In genomic region chr20:373171-373890, GRCh38 we compare ENCODE assay signal across 9 cellular contexts. TPM values are rescaled to one million over a fixed set of nuclear protein-coding genes. Genes with fewer than 3 reads are reported as not detected.
A peak's percentile ranks its signal among the peaks of the same experiment; 100 is the strongest.
DNase-seq lines count a peak whose midpoint lies in the region; ATAC-seq, FAIRE-seq and TF ChIP-seq lines count a peak whose summit lies in the region.
"Had no signal": no experiment of that assay in that cellular context is flagged by ENCODE, and none has a peak within 500 bp of the region (broad histone marks: within the 10 kb centered on the region; RNA-seq: fewer than 3 reads in every experiment).

No MANE protein-coding gene starts in this region.

- peaks cover 14% of the 10 kb centered on the region for H3K4me1 ChIP-seq in GM23248 (ENCODE audit: insufficient read depth)
- peaks cover 52% of the 10 kb centered on the region for H3K4me1 ChIP-seq in endothelial cell of umbilical vein (ENCODE audit: control insufficient read depth, extremely low read depth, insufficient read depth, low read length)
- H3K4me1 ChIP-seq in neuronal stem cell (ENCODE audit: control insufficient read depth in 2 of 2, insufficient read depth in 1 of 2, low read depth in 1 of 2, low read length in 2 of 2): peaks cover 2 to 4% of the 10 kb centered on the region in 2 donors

- no peaks in the 10 kb centered on the region; the same call in 1 of the 2 replicates for H3F3A ChIP-seq in GM23248 (ENCODE audit: insufficient read depth)

- H2BK12ac ChIP-seq in neuronal stem cell (ENCODE audit: low read length): no peak overlapping the region

- CTCF ChIA-PET in endothelial cell of umbilical vein (lab: Charles Lee): interaction anchor here (1.8 to 5.8 kb wide), 4 partner anchors 7 to 58 kb away, joined by 7 to 41 read pairs (median 24); partner anchors contain the start of gene TRIB3

- BruUV-seq in endothelial cell of umbilical vein (replicated peaks; lab: Mats Ljungman, UMichigan): TSS peak; percentile 23

- no peaks in the 10 kb centered on the region for H3K9me3 ChIP-seq in GM23248 (ENCODE audit: low read depth)
- no peaks in the 10 kb centered on the region for H3K9me3 ChIP-seq in endothelial cell of umbilical vein (replicated peaks; ENCODE audit: control insufficient read depth, insufficient read depth, low read length)
- H3K9me3 ChIP-seq in neuronal stem cell (replicated peaks in 1 of 2; ENCODE audit: control insufficient read depth in 2 of 2, insufficient read depth in 1 of 2, low read depth in 1 of 2, low read length in 2 of 2): no peaks in the 10 kb centered on the region
- H3K9me3 ChIP-seq: thoracic aorta had no signal

- H2BK15ac ChIP-seq in neuronal stem cell (ENCODE audit: low read length): no peak overlapping the region

- TF ChIP-seq POLR2A in endothelial cell of umbilical vein (IDR thresholded peaks at IDR 0.05; ENCODE audit: low read depth, low read length): peak; percentile 64

- no peak overlapping the region for H2BK5ac ChIP-seq in neuronal stem cell (ENCODE audit: low read length)

- H2AFZ ChIP-seq in GM23248: no peak overlapping the region
- H2AFZ ChIP-seq in endothelial cell of umbilical vein (ENCODE audit: low read depth, low read length): peak overlapping the region; percentile 8
- peak overlapping the region; percentile 44 for H2AFZ ChIP-seq in neuronal stem cell (ENCODE audit: low read length)

- intact Hi-C loops in endothelial cell of umbilical vein (cut with micrococcal nuclease): loop anchor here (1.0 to 5.0 kb wide), 5 partner anchors 8 to 1439 kb away; no protein-coding TSS in a partner anchor

- peak; percentile 83 for DNase-seq in GM23248
- peak; percentile 98 for DNase-seq in OCI-M1 (lab: John Stamatoyannopoulos, UW)
- DNase-seq in endothelial cell of umbilical vein (ENCODE audit: low read depth, low spot score): peak; percentile 89
- no peak for DNase-seq in neuronal stem cell (ENCODE audit: low spot score)
- DNase-seq in DMS114 treated with DMSO at 0.1 percent for 48 hours (lab: John Stamatoyannopoulos, UW; ENCODE audit: unreplicated experiment): no peak
- DNase-seq in stimulated activated CD4-positive, alpha-beta T cell treated with anti-CD3 and anti-CD28 coated beads, Interleukin-2, amount 100 ng/mL, for 48 hours: no peak
- no peak for DNase-seq in DMS153 (lab: John Stamatoyannopoulos, UW)

- in situ Hi-C loops in GM23248 (cut with MboI): no loop called here

- WGBS in GM23248 (ENCODE audit: low coverage in 1 of 2, low lambda C conversion rate in 2 of 2, missing lambda C conversion rate in 2 of 2), 2 experiments: 72 to 77% methylated on average over 9 of the region's 9 CpGs
- no CpG with 5 or more reads among the region's 9 CpGs for WGBS in neuronal stem cell (ENCODE audit: extremely low coverage in 2 of 2, insufficient read length in 2 of 2, insufficient replicate concordance in 1 of 2), 2 donors

- POLR2A ChIA-PET in endothelial cell of umbilical vein (lab: Charles Lee): interaction anchor here (3.1 kb wide), 1 partner anchor 10 kb away, joined by 13 read pairs; no protein-coding TSS in a partner anchor

- peak overlapping the region; percentile 46; the same call in 1 of the 2 replicates for H3K27ac ChIP-seq in GM23248
- peak overlapping the region; percentile 82 for H3K27ac ChIP-seq in endothelial cell of umbilical vein (ENCODE audit: insufficient read depth, low read depth, low read length)
- no peak overlapping the region for H3K27ac ChIP-seq in neuronal stem cell (replicated peaks; ENCODE audit: low read length)
- H3K27ac ChIP-seq: thoracic aorta had no signal

- no peak overlapping the region for H3K14ac ChIP-seq in neuronal stem cell (ENCODE audit: low read length)

- H3K79me1 ChIP-seq in neuronal stem cell (ENCODE audit: low read depth, low read length): no peaks in the 10 kb centered on the region

- H4K91ac ChIP-seq in neuronal stem cell (ENCODE audit: low read depth, low read length, poor library complexity): no peak overlapping the region

- no peak overlapping the region for H3K18ac ChIP-seq in neuronal stem cell (ENCODE audit: low read length)

- no peaks in the 10 kb centered on the region for H3K9me2 ChIP-seq in GM23248 (ENCODE audit: insufficient read depth)

- H2BK120ac ChIP-seq in neuronal stem cell (ENCODE audit: low read depth, low read length): no peak overlapping the region

- peak; percentile 96 for FAIRE-seq in endothelial cell of umbilical vein (lab: Jason Lieb, UNC)

- ATAC-seq in activated CD4-positive, CD25-positive, alpha-beta regulatory T cell treated with anti-CD3 and anti-CD28 coated beads, Interleukin-2, amount 50 U/mL, for 24 hours: no peak

- TF ChIP-seq CTCF in endothelial cell of umbilical vein (IDR thresholded peaks at IDR 0.05; ENCODE audit: extremely low read depth in 1 of 2, insufficient read depth in 1 of 2, low read depth in 1 of 2, low read length in 2 of 2): no peak

- no peaks in the 10 kb centered on the region for H3K9me1 ChIP-seq in endothelial cell of umbilical vein (replicated peaks; ENCODE audit: control insufficient read depth, extremely low read depth, insufficient read depth, low read length)

- no peak overlapping the region for H3K23ac ChIP-seq in neuronal stem cell (ENCODE audit: low read depth, low read length, poor library complexity)

- H3K9ac ChIP-seq in GM23248 (no peak overlapping the region), endothelial cell of umbilical vein (replicated peaks; ENCODE audit: extremely low read depth, insufficient read depth, low read length) (peak overlapping the region; percentile 61), neuronal stem cell (ENCODE audit: low read depth, low read length, poor library complexity) (no peak overlapping the region)

- dilution Hi-C loops in endothelial cell of umbilical vein (cut with MboI; ENCODE audit: extremely low pct_ligation_motif_present, low sequenced_read_pairs): no loop called here

- H4K20me1 ChIP-seq in GM23248 (ENCODE audit: insufficient read depth) (no peaks in the 10 kb centered on the region), endothelial cell of umbilical vein (replicated peaks; ENCODE audit: control insufficient read depth, extremely low read depth, insufficient read depth, low read length) (no peaks in the 10 kb centered on the region)

- H2AK5ac ChIP-seq in neuronal stem cell (ENCODE audit: low read depth, low read length): no peak overlapping the region

- H3K4ac ChIP-seq in neuronal stem cell (ENCODE audit: low read length): no peak overlapping the region

- H3K4me3 ChIP-seq in GM23248: no peak overlapping the region
- no peak overlapping the region for H3K4me3 ChIP-seq in endothelial cell of umbilical vein (replicated peaks in 1 of 3; ENCODE audit: insufficient read depth in 1 of 3, low read depth in 1 of 3, low read length in 3 of 3)
- no peak overlapping the region for H3K4me3 ChIP-seq in neuronal stem cell (ENCODE audit: low read length in 2 of 2)
- H3K4me3 ChIP-seq: thoracic aorta had no signal

- H3K27me3 ChIP-seq in GM23248 (replicated peaks; ENCODE audit: insufficient read depth): no peaks in the 10 kb centered on the region
- no peaks in the 10 kb centered on the region for H3K27me3 ChIP-seq in endothelial cell of umbilical vein (ENCODE audit: control insufficient read depth in 2 of 2, insufficient read depth in 2 of 2, low read length in 2 of 2)
- peaks cover 0 to 7% (median 0%) of the 10 kb centered on the region in 3 experiments for H3K27me3 ChIP-seq in neuronal stem cell (ENCODE audit: control insufficient read depth in 3 of 3, insufficient read depth in 3 of 3, low read depth in 1 of 3, low read length in 3 of 3)

- no peaks in the 10 kb centered on the region for H3K36me3 ChIP-seq in GM23248 (ENCODE audit: low read depth)
- H3K36me3 ChIP-seq in endothelial cell of umbilical vein (ENCODE audit: control insufficient read depth in 2 of 2, extremely low read depth in 1 of 2, insufficient read depth in 2 of 2, low read length in 2 of 2): no peaks in the 10 kb centered on the region
- H3K36me3 ChIP-seq in neuronal stem cell (replicated peaks in 1 of 2; ENCODE audit: control insufficient read depth in 2 of 2, insufficient read depth in 2 of 2, low read length in 2 of 2): no peaks in the 10 kb centered on the region
- H3K36me3 ChIP-seq: thoracic aorta had no signal

- H3K4me2 ChIP-seq in GM23248 (ENCODE audit: unreplicated experiment) (no peak overlapping the region), endothelial cell of umbilical vein (ENCODE audit: insufficient read depth, low read length) (peak overlapping the region; percentile 9), neuronal stem cell (ENCODE audit: insufficient read depth, low read length, poor library complexity, severe bottlenecking) (no peak overlapping the region)

- H3K79me2 ChIP-seq in GM23248 (ENCODE audit: insufficient read depth): no peaks in the 10 kb centered on the region
- no peaks in the 10 kb centered on the region for H3K79me2 ChIP-seq in endothelial cell of umbilical vein (ENCODE audit: control insufficient read depth, insufficient read depth, low read length)

- H4K8ac ChIP-seq in neuronal stem cell (ENCODE audit: low read depth, low read length): no peak overlapping the region

RNA-seq across cellular contexts. Expression of gene TRIB3, which starts 7.2 kb away (rescaled TPM):
- 88.5 and 99.2 TPM in 2 replicates for total RNA-seq in GM23248 (2014; rRNA removed; shearing (Covaris generic))
- polyA plus RNA-seq in GM23248 (2016; fragmentation: Nextera tagmentation; extraction: Ambion mirVana) (63.0 and 66.1 TPM in 2 replicates), endothelial cell of umbilical vein (32.6 and 43.0 TPM in 2 replicates)
- 32.1 and 35.3 TPM in 2 replicates for total RNA-seq in endothelial cell of umbilical vein
- polyA plus RNA-seq in endothelial cell of umbilical vein (2011; cell fraction: cytosol; rRNA removed): 23.5 and 28.0 TPM in 2 replicates
- polyA plus RNA-seq in endothelial cell of umbilical vein (2011; cell fraction: nucleus; rRNA removed): 11.8 and 12.1 TPM in 2 replicates
- 23.3 and 23.5 TPM in 2 replicates for polyA plus RNA-seq in endothelial cell of umbilical vein (2012)
- 20.6 and 22.1 TPM in 2 replicates for polyA minus RNA-seq in endothelial cell of umbilical vein
- 98.2 TPM for polyA minus RNA-seq in endothelial cell of umbilical vein (2011; cell fraction: cytosol; rRNA and poly(A)+ RNA removed)
- polyA minus RNA-seq in endothelial cell of umbilical vein (2011; cell fraction: nucleus; rRNA and poly(A)+ RNA removed): 7.5 and 8.9 TPM in 2 replicates
- 5.1 TPM for polyA plus RNA-seq in neuronal stem cell (2013, experiment 1 of 2)
- polyA plus RNA-seq in neuronal stem cell (2013, experiment 2 of 2): 4.6 TPM

RNA-seq across cellular contexts. Expression of gene NRSN2, which starts 26.4 kb away (rescaled TPM):
- 58.8 and 76.8 TPM in 2 replicates for total RNA-seq in GM23248 (2014; rRNA removed; shearing (Covaris generic))
- polyA plus RNA-seq in GM23248 (2016; fragmentation: Nextera tagmentation; extraction: Ambion mirVana) (76.7 and 78.2 TPM in 2 replicates), endothelial cell of umbilical vein (64.1 and 79.1 TPM in 2 replicates)
- total RNA-seq in endothelial cell of umbilical vein: 36.7 and 36.9 TPM in 2 replicates
- 47.5 and 70.4 TPM in 2 replicates for polyA plus RNA-seq in endothelial cell of umbilical vein (2011; cell fraction: cytosol; rRNA removed)
- 26.9 and 27.6 TPM in 2 replicates for polyA plus RNA-seq in endothelial cell of umbilical vein (2011; cell fraction: nucleus; rRNA removed)
- 36.2 and 43.8 TPM in 2 replicates for polyA plus RNA-seq in endothelial cell of umbilical vein (2012)
- 26.9 and 28.1 TPM in 2 replicates for polyA minus RNA-seq in endothelial cell of umbilical vein
- 4.9 TPM for polyA minus RNA-seq in endothelial cell of umbilical vein (2011; cell fraction: cytosol; rRNA and poly(A)+ RNA removed)
- polyA minus RNA-seq in endothelial cell of umbilical vein (2011; cell fraction: nucleus; rRNA and poly(A)+ RNA removed): 5.1 and 6.7 TPM in 2 replicates
- 27.7 TPM for polyA plus RNA-seq in neuronal stem cell (2013, experiment 1 of 2)
- 26.1 TPM for polyA plus RNA-seq in neuronal stem cell (2013, experiment 2 of 2)

RNA-seq across cellular contexts. Expression of gene RBCK1, which starts 34.8 kb away (rescaled TPM):
- total RNA-seq in GM23248 (2014; rRNA removed; shearing (Covaris generic)): 104 and 129 TPM in 2 replicates
- polyA plus RNA-seq in GM23248 (2016; fragmentation: Nextera tagmentation; extraction: Ambion mirVana): 72.3 and 79.9 TPM in 2 replicates
- 80.4 and 86.0 TPM in 2 replicates for total RNA-seq in endothelial cell of umbilical vein
- 82.7 and 98.3 TPM in 2 replicates for polyA plus RNA-seq in endothelial cell of umbilical vein
- polyA plus RNA-seq in endothelial cell of umbilical vein (2011; cell fraction: cytosol; rRNA removed): 54.5 and 65.8 TPM in 2 replicates
- polyA plus RNA-seq in endothelial cell of umbilical vein (2011; cell fraction: nucleus; rRNA removed): 152 and 200 TPM in 2 replicates
- polyA plus RNA-seq in endothelial cell of umbilical vein (2012): 84.2 and 98.4 TPM in 2 replicates
- polyA minus RNA-seq in endothelial cell of umbilical vein: 58.1 and 63.6 TPM in 2 replicates
- polyA minus RNA-seq in endothelial cell of umbilical vein (2011; cell fraction: cytosol; rRNA and poly(A)+ RNA removed): 30.3 TPM
- 44.5 and 45.0 TPM in 2 replicates for polyA minus RNA-seq in endothelial cell of umbilical vein (2011; cell fraction: nucleus; rRNA and poly(A)+ RNA removed)
- 33.0 TPM for polyA plus RNA-seq in neuronal stem cell (2013, experiment 1 of 2)
- 31.6 TPM for polyA plus RNA-seq in neuronal stem cell (2013, experiment 2 of 2)

RNA-seq across cellular contexts. Expression of gene SOX12, which starts 48.0 kb away (rescaled TPM):
- 7.5 and 7.7 TPM in 2 replicates for total RNA-seq in GM23248 (2014; rRNA removed; shearing (Covaris generic))
- polyA plus RNA-seq in GM23248 (2016; fragmentation: Nextera tagmentation; extraction: Ambion mirVana) (2.0 and 2.1 TPM in 2 replicates), endothelial cell of umbilical vein (5.7 and 6.2 TPM in 2 replicates)
- 32.2 and 37.7 TPM in 2 replicates for total RNA-seq in endothelial cell of umbilical vein
- 5.4 and 6.7 TPM in 2 replicates for polyA plus RNA-seq in endothelial cell of umbilical vein (2011; cell fraction: cytosol; rRNA removed)
- polyA plus RNA-seq in endothelial cell of umbilical vein (2011; cell fraction: nucleus; rRNA removed): 8.9 and 9.2 TPM in 2 replicates
- polyA plus RNA-seq in endothelial cell of umbilical vein (2012): 16.2 and 21.0 TPM in 2 replicates
- 2.9 and 5.5 TPM in 2 replicates for polyA minus RNA-seq in endothelial cell of umbilical vein
- polyA minus RNA-seq in endothelial cell of umbilical vein (2011; cell fraction: cytosol; rRNA and poly(A)+ RNA removed): 3.1 TPM
- polyA minus RNA-seq in endothelial cell of umbilical vein (2011; cell fraction: nucleus; rRNA and poly(A)+ RNA removed): 2.2 and 3.9 TPM in 2 replicates
- polyA plus RNA-seq in neuronal stem cell (2013, experiment 1 of 2): 52.4 TPM
- 51.5 TPM for polyA plus RNA-seq in neuronal stem cell (2013, experiment 2 of 2)

Comparison
In these comparisons a context has a peak if more than half of its experiments do, and no peak if none do; other contexts are left out.
1. DNase-seq: peak in GM23248 (single experiment), OCI-M1 (single experiment) and endothelial cell of umbilical vein (single experiment); none in neuronal stem cell (single experiment), DMS114 treated with DMSO at 0.1 percent for 48 hours (single experiment), stimulated activated CD4-positive, alpha-beta T cell treated with anti-CD3 and anti-CD28 coated beads, Interleukin-2, amount 100 ng/mL, for 48 hours (0 of 2) and DMS153 (single experiment).